8 cellular contexts compared by ENCODE assay signal in the genomic region with DNA sequence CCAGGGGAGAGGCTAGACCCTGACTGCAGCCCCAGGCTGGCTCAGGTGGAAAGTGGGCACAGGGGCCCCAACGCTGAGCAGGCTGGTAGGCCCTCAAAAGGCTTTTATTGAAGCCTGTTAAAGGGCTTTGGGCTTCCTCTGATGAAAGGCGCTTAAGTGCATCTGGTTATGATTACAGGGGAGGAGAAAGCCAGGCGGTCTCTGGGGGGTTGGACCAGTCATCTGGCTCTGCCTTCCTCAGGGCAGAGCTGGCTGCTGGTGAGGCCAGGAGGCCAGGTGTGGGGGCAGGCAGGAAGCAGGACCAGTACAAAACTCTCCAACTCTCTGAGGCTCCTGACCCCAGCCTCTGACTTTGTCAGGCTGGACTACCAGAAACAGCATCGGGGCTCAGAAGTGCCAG.
DNase-seq lines count a peak whose midpoint lies in the region; ATAC-seq and TF ChIP-seq lines count a peak whose summit lies in the region.

No MANE protein-coding gene starts in this region.

- no peaks in the 10 kb centered on the region for H3K9me3 Mint-ChIP-seq in stimulated activated naive CD8-positive, alpha-beta T cell treated with anti-CD3 and anti-CD28 coated beads, Interleukin-15, Interleukin-2, amounts not matched to agents 100 ng/mL and 50 ng/mL, for 24 hours

- no peak for ATAC-seq in stimulated activated naive CD8-positive, alpha-beta T cell treated with anti-CD3 and anti-CD28 coated beads, Interleukin-15, Interleukin-2, amounts not matched to agents 100 U/mL and 50 U/mL, for 24 hours
- ATAC-seq in GM21619 (IDR thresholded peaks at IDR 0.05; ENCODE audit: unreplicated experiment) (no peak), GM21515 (IDR thresholded peaks at IDR 0.05; ENCODE audit: unreplicated experiment) (no peak)

- H3K27me3 ChIP-seq in uterus: no peaks in the 10 kb centered on the region
- no peaks in the 10 kb centered on the region for H3K27me3 ChIP-seq in MM.1S (replicated peaks; ENCODE audit: insufficient read depth, low read length)

- DNase-seq in stimulated activated naive CD8-positive, alpha-beta T cell treated with anti-CD3 and anti-CD28 coated beads, Interleukin-15, Interleukin-2, amounts not matched to agents 100 U/mL and 50 U/mL, for 24 hours: no peak
- DNase-seq in RPMI7951 (ENCODE audit: low read depth) (peak; percentile 76), fibroblast of the aortic adventitia (ENCODE audit: low read depth) (peak; percentile 70), uterus (peak; percentile 18 to 27), MM.1S (no peak)

- H3K4me1 ChIP-seq in uterus (no peaks in the 10 kb centered on the region), MM.1S (ENCODE audit: low read length) (no peaks in the 10 kb centered on the region)

- no peak for TF ChIP-seq CTCF in fibroblast of the aortic adventitia (IDR thresholded peaks at IDR 0.05; ENCODE audit: insufficient read depth, low read length)
- no peak for TF ChIP-seq CTCF in uterus (IDR thresholded peaks at IDR 0.05)
- no peak for TF ChIP-seq CTCF in MM.1S (IDR thresholded peaks at IDR 0.05; ENCODE audit: low read length)

- no peak for TF ChIP-seq POLR2A in uterus (IDR thresholded peaks at IDR 0.05)

- no peaks in the 10 kb centered on the region for H3K36me3 ChIP-seq in uterus
- H3K36me3 ChIP-seq in MM.1S (replicated peaks; ENCODE audit: insufficient read depth, low read length): no peaks in the 10 kb centered on the region

- no peaks in the 10 kb centered on the region for H3K27me3 Mint-ChIP-seq in stimulated activated naive CD8-positive, alpha-beta T cell treated with anti-CD3 and anti-CD28 coated beads, Interleukin-15, Interleukin-2, amounts not matched to agents 100 ng/mL and 50 ng/mL, for 24 hours

- H3K9ac ChIP-seq in MM.1S (ENCODE audit: low read length): no peak overlapping the region

- H3K79me2 ChIP-seq in MM.1S (ENCODE audit: low read length): peaks cover 16% of the 10 kb centered on the region

- peaks cover 2% of the 10 kb centered on the region; the same call in 1 of the 2 replicates for H3F3A ChIP-seq in MM.1S (ENCODE audit: insufficient read depth, low read length)

- H3K27ac Mint-ChIP-seq in stimulated activated naive CD8-positive, alpha-beta T cell treated with anti-CD3 and anti-CD28 coated beads, Interleukin-15, Interleukin-2, amounts not matched to agents 100 ng/mL and 50 ng/mL, for 24 hours: peak overlapping the region; percentile 76

- H3K4me3 ChIP-seq in fibroblast of the aortic adventitia (ENCODE audit: low read depth, low read length) (no peak overlapping the region), uterus (no peak overlapping the region), MM.1S (ENCODE audit: low read length) (no peak overlapping the region)

- no peaks in the 10 kb centered on the region for H3K9me2 ChIP-seq in MM.1S (replicated peaks; ENCODE audit: insufficient read depth, low read length)

- H3K9me3 ChIP-seq in uterus (no peaks in the 10 kb centered on the region), MM.1S (replicated peaks; ENCODE audit: insufficient read depth, low read length) (no peaks in the 10 kb centered on the region)

- intact Hi-C loops in uterus (cut with DNase I; ENCODE audit: low total_unique reads): no loop called here

- H3K4me2 ChIP-seq in MM.1S (ENCODE audit: low read depth, low read length): no peak overlapping the region

- H4K20me1 ChIP-seq in MM.1S (ENCODE audit: insufficient read depth, low read length): no peaks in the 10 kb centered on the region

- peaks cover 6% of the 10 kb centered on the region for H3K36me3 Mint-ChIP-seq in stimulated activated naive CD8-positive, alpha-beta T cell treated with anti-CD3 and anti-CD28 coated beads, Interleukin-15, Interleukin-2, amounts not matched to agents 100 ng/mL and 50 ng/mL, for 24 hours (ENCODE audit: low read depth)

- peak overlapping the region in 1 of 2 donors; percentile 93 for H3K27ac ChIP-seq in uterus
- H3K27ac ChIP-seq in MM.1S (ENCODE audit: low read length): no peak overlapping the region

- H2AFZ ChIP-seq in MM.1S (ENCODE audit: low read length): no peak overlapping the region

- peak overlapping the region; percentile 77 for H3K4me3 Mint-ChIP-seq in stimulated activated naive CD8-positive, alpha-beta T cell treated with anti-CD3 and anti-CD28 coated beads, Interleukin-15, Interleukin-2, amounts not matched to agents 100 ng/mL and 50 ng/mL, for 24 hours

- peaks cover 41% of the 10 kb centered on the region for H3K4me1 Mint-ChIP-seq in stimulated activated naive CD8-positive, alpha-beta T cell treated with anti-CD3 and anti-CD28 coated beads, Interleukin-15, Interleukin-2, amounts not matched to agents 100 ng/mL and 50 ng/mL, for 24 hours (ENCODE audit: low read depth)

Comparison
In these comparisons a context has a peak if more than half of its experiments do, and no peak if none do; other contexts are left out.
1. DNase-seq: peak in RPMI7951 (single experiment), fibroblast of the aortic adventitia (single experiment) and uterus (2 of 2); none in stimulated activated naive CD8-positive, alpha-beta T cell treated with anti-CD3 and anti-CD28 coated beads, Interleukin-15, Interleukin-2, amounts not matched to agents 100 U/mL and 50 U/mL, for 24 hours (single experiment) and MM.1S (single experiment).